Comparison of ENCODE assay signal across 8 cellular contexts in the genomic region with DNA sequence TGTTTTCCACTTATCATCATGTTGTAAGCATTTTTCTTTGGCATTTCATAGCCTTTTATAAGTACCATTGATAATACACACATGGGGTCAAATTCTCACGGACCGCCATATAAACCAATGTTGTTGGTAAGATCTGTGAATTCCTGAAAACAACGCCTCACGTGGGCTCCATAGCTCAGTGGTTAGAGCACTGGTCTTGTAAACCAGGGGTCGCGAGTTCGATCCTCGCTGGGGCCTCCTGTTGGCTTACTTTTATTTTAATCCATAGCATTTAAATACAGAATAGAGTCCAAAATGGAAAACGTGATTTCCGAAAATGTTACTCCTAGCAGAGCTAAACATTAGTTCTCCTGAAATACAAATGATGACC.
DNase-seq lines count a peak whose midpoint lies in the region; ATAC-seq, FAIRE-seq and TF ChIP-seq lines count a peak whose summit lies in the region.

No MANE protein-coding gene starts in this region.

- H3K4me1 ChIP-seq in RWPE2 (ENCODE audit: insufficient read depth, poor library complexity, severe bottlenecking) (no peaks in the 10 kb centered on the region), osteoblast (ENCODE audit: insufficient read depth, low read length) (peaks cover 9% of the 10 kb centered on the region), thymus (ENCODE audit: control insufficient read depth, insufficient read depth, low read length) (peaks cover 3% of the 10 kb centered on the region)

- no peak overlapping the region for H3K27ac ChIP-seq in RWPE2 (ENCODE audit: poor library complexity, severe bottlenecking)
- H3K27ac ChIP-seq in osteoblast (ENCODE audit: low read depth, low read length) = peak overlapping the region; percentile 98
- no peak overlapping the region for H3K27ac ChIP-seq in thymus (ENCODE audit: low read depth)

- no peaks in the 10 kb centered on the region for H3K36me3 ChIP-seq in RWPE2 (ENCODE audit: low read depth)
- no peaks in the 10 kb centered on the region for H3K36me3 ChIP-seq in osteoblast (ENCODE audit: insufficient read depth, low read length)
- no peaks in the 10 kb centered on the region for H3K36me3 ChIP-seq in thymus (ENCODE audit: control insufficient read depth, insufficient read depth)

- 12% methylated on average over 10 of the region's 10 CpGs for WGBS in thymus

- H2AFZ ChIP-seq in osteoblast (ENCODE audit: low read length) = peak overlapping the region; percentile 94

- FAIRE-seq in GM19239 (lab: Jason Lieb, UNC) = no peak
- no peak for FAIRE-seq in frontal cortex (lab: Jason Lieb, UNC)

- TF ChIP-seq CTCF in RWPE2 (IDR thresholded peaks at IDR 0.05; ENCODE audit: poor library complexity, severe bottlenecking) (no peak), osteoblast (IDR thresholded peaks at IDR 0.05; ENCODE audit: extremely low read depth, low read depth, low read length) (no peak)

- no peaks in the 10 kb centered on the region for H3K9me3 ChIP-seq in RWPE2 (ENCODE audit: severe bottlenecking)
- H3K9me3 ChIP-seq in osteoblast (ENCODE audit: low read depth, low read length) = no peaks in the 10 kb centered on the region
- no peaks in the 10 kb centered on the region for H3K9me3 ChIP-seq in thymus (ENCODE audit: control insufficient read depth)

- no peaks in the 10 kb centered on the region for H3K79me2 ChIP-seq in osteoblast (ENCODE audit: insufficient read depth, low read length)

- H3K4me3 ChIP-seq in RWPE2 (ENCODE audit: severe bottlenecking) (peak overlapping the region; percentile 29), osteoblast (ENCODE audit: insufficient read depth, low read length) (peak overlapping the region; percentile 75), thymus (ENCODE audit: low read length) (peak overlapping the region; percentile 51)

- no peak for ATAC-seq in RWPE2 (ENCODE audit: low read depth)

- H3K27me3 ChIP-seq in RWPE2 (ENCODE audit: insufficient read depth, poor library complexity, severe bottlenecking) = no peaks in the 10 kb centered on the region
- H3K27me3 ChIP-seq in osteoblast (ENCODE audit: insufficient read depth, low read length) = no peaks in the 10 kb centered on the region
- no peaks in the 10 kb centered on the region for H3K27me3 ChIP-seq in thymus (ENCODE audit: control insufficient read depth, insufficient read depth)

- no peaks in the 10 kb centered on the region for H4K20me1 ChIP-seq in osteoblast (ENCODE audit: insufficient read depth, low read length)

- H3K4me2 ChIP-seq in osteoblast (ENCODE audit: insufficient read depth, low read length) = peak overlapping the region; percentile 91

- DNase-seq in AG08396 (ENCODE audit: low spot score) (peak; percentile 62), GM19239 (ENCODE audit: insufficient read length, low spot score) (peak; percentile 21), HK-2 (ENCODE audit: unreplicated experiment) (peak; percentile 85), RWPE2 (ENCODE audit: low spot score) (no peak), frontal cortex (ENCODE audit: low spot score in 2 of 2) (peak; percentile 33 to 60), osteoblast (ENCODE audit: insufficient read length, low spot score, missing footprints) (peak; percentile 89)
- DNase-seq in activated effector memory CD4-positive, alpha-beta T cell treated with anti-CD3 and anti-CD28 coated beads, Interleukin-2, amount 50 U/mL, for 16 hours = peak; percentile 81
